ENCODE assay signal across 21 cellular contexts in the genomic region with DNA sequence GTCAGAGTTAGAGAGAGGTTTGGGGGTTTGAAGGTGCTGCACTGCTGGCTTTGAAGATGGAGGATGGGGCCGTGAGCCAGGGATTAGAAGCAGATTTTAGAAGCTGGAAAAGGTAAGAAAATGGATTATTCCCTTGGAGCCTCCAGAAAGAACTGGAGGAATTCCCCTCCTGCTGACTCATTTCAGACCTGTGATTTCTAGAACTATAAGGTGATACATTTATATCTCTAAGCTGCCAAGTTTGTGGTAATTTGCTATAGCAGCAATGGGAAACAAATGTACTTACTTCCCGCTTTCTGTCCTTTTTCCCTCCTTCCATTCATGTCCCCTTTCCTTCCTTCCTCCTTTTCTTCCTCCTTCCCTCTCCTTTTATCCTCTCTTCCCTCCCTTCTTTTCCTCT.
"Had no signal": no experiment of that assay in that cellular context is flagged by ENCODE, and none has a peak within 500 bp of the region (broad histone marks: within the 10 kb centered on the region; RNA-seq: fewer than 3 reads in every experiment).

No MANE protein-coding gene starts in this region.

- H3K4me3 ChIP-seq: PC-9 had no signal

- H3K4me2 ChIP-seq: PC-9, SK-N-SH had no signal

- ATAC-seq: activated T-cell treated with anti-CD3 and anti-CD28 coated beads, Interleukin-2, amount 50 U/mL, for 4 hours; activated T-helper 17 cell treated with anti-CD3 and anti-CD28 coated beads, Interleukin-2, amount 50 U/mL, for 72 hours had no signal

- H3K27ac ChIP-seq: PC-9, VCaP had no signal

- H3K9ac ChIP-seq: SK-N-SH had no signal

- DNase-seq: activated CD4-positive, alpha-beta memory T cell treated with anti-CD3 and anti-CD28 coated beads for 36 hours; activated CD4-positive, alpha-beta T cell treated with anti-CD3 and anti-CD28 coated beads, Interleukin-2, amount 10 ng/mL, durations not matched to agents 7 days and 5 days; activated CD4-positive, CD25-positive, alpha-beta regulatory T cell; activated CD8-positive, alpha-beta memory T cell treated with anti-CD3 and anti-CD28 coated beads for 24 hours; activated gamma-delta T cell; activated naive CD4-positive, alpha-beta T cell treated with anti-CD3 and anti-CD28 coated beads for 36 hours; activated T-cell treated with anti-CD3 and anti-CD28 coated beads, Interleukin-2, amount 50 U/mL, for 4 hours; amygdala; central memory CD4-positive, alpha-beta T cell; Kasumi-1; KBM-7; NCI-H1048; NCI-H2029; NCI-H345; NCI-H510A; NCI-H526 treated with DMSO at 0.1 percent for 48 hours; PC-9; SK-N-SH; T-helper 1 cell had no signal

- H3K9me3 ChIP-seq: SK-N-SH had no signal

- H2AFZ ChIP-seq: PC-9 had no signal
